In the genomic region with DNA sequence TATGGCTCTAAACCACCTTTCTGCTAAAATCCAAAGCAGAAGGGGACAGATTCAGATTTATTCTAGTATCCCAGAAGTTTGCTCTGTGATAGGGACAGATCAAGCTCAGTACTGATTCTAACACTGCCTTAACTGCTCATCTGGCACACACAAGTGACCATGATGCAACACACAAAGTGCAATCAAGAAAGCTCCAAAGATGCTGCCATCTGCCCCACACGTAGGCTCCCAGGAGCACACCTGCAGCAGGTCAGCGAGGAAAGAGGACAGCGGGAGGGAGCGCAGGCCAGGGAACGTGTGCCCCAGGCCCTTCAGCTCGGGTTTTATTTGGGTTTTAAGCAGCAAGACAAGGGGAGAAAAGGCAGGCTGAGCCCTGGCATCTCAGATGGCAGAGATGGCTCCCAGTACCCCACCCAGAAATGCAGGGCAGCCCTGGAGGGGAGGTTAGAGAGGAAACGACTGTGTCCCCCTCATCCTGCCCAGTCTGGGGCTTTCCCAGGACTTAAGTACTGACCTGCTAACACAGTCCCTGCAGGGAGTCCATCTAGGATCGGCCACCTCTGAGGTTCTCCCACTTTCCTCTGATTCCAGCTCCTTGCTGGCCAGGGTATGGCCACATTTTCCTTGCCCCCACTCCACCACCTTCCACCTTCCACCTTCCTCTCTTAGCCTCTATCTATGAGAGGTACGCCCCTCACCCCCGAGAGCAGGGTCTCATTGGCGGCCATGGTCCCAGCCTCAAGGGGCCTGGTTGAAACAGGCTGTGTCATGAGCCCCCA, we compare ENCODE assay signal across 9 cellular contexts. TPM values are rescaled to one million over a fixed set of nuclear protein-coding genes. Genes with fewer than 3 reads are reported as not detected.
A peak's percentile ranks its signal among the peaks of the same experiment; 100 is the strongest.
DNase-seq lines count a peak whose midpoint lies in the region; ATAC-seq, FAIRE-seq and TF ChIP-seq lines count a peak whose summit lies in the region.
"Had no signal": no experiment of that assay in that cellular context is flagged by ENCODE, and none has a peak within 500 bp of the region (broad histone marks: within the 10 kb centered on the region; RNA-seq: fewer than 3 reads in every experiment).

No MANE protein-coding gene starts in this region.

- FAIRE-seq in kidney (lab: Jason Lieb, UNC), result no peak
- FAIRE-seq: GM18507 had no signal

- no peak for ATAC-seq in activated T-cell treated with anti-CD3 and anti-CD28 coated beads, Interleukin-2, amount 50 U/mL, for 4 hours
- no peak for ATAC-seq in GM21367 (IDR thresholded peaks at IDR 0.05; ENCODE audit: unreplicated experiment)

- H3K4me3 Mint-ChIP-seq in activated T-cell treated with anti-CD3 and anti-CD28 coated beads, Interleukin-2, amount 50 U/mL, for 4 hours, result peak overlapping the region; percentile 92
- peak overlapping the region; percentile 94 for H3K4me3 Mint-ChIP-seq in activated naive CD8-positive, alpha-beta T cell

- no peaks in the 10 kb centered on the region for H3K9me3 Mint-ChIP-seq in activated T-cell treated with anti-CD3 and anti-CD28 coated beads, Interleukin-2, amount 50 U/mL, for 4 hours
- H3K9me3 Mint-ChIP-seq in activated naive CD8-positive, alpha-beta T cell (ENCODE audit: low read depth), result no peaks in the 10 kb centered on the region

- H3K27me3 Mint-ChIP-seq in activated T-cell treated with anti-CD3 and anti-CD28 coated beads, Interleukin-2, amount 50 U/mL, for 4 hours (ENCODE audit: low read depth), result no peaks in the 10 kb centered on the region
- H3K27me3 Mint-ChIP-seq in activated naive CD8-positive, alpha-beta T cell, result no peaks in the 10 kb centered on the region

- peaks cover 48% of the 10 kb centered on the region for H3K4me1 Mint-ChIP-seq in activated T-cell treated with anti-CD3 and anti-CD28 coated beads, Interleukin-2, amount 50 U/mL, for 4 hours (ENCODE audit: low read depth)
- H3K4me1 Mint-ChIP-seq in activated naive CD8-positive, alpha-beta T cell (ENCODE audit: low read depth), result peaks cover 50% of the 10 kb centered on the region

- H3K4me1 ChIP-seq in kidney (ENCODE audit: control insufficient read depth in 1 of 2, insufficient read depth in 1 of 2, low read depth in 1 of 2, low read length in 2 of 2), result peaks cover 10 to 33% of the 10 kb centered on the region in 2 donors
- peaks cover 5 to 55% (median 34%) of the 10 kb centered on the region in 4 donors for H3K4me1 ChIP-seq in tibial artery

- no peaks in the 10 kb centered on the region for H3K27me3 ChIP-seq in tibial artery

- peaks cover 18% of the 10 kb centered on the region for H3K36me3 Mint-ChIP-seq in activated T-cell treated with anti-CD3 and anti-CD28 coated beads, Interleukin-2, amount 50 U/mL, for 4 hours (ENCODE audit: insufficient read depth)
- H3K36me3 Mint-ChIP-seq in activated naive CD8-positive, alpha-beta T cell, result no peaks in the 10 kb centered on the region

- H3K27ac ChIP-seq in kidney (ENCODE audit: low read depth in 2 of 2, low read length in 2 of 2) (no peak overlapping the region), tibial artery (peak overlapping the region; percentile 78 to 80)

- peak overlapping the region; percentile 30 to 52 for H3K9ac ChIP-seq in kidney (ENCODE audit: low read length in 2 of 2)

- intact Hi-C loops in kidney (cut with DNase I), result no loop called here
- intact Hi-C loops in tibial artery (cut with DNase I; ENCODE audit: low total_unique reads), result loop anchor here (10.0 kb wide), 2 partner anchors 191 to 671 kb away; a partner anchor contains a TSS

- peak overlapping the region; percentile 44 to 76 for H3K4me3 ChIP-seq in kidney (ENCODE audit: low read length in 2 of 2)
- peak overlapping the region; percentile 75 to 88 for H3K4me3 ChIP-seq in tibial artery

- H3K9me3 ChIP-seq in kidney (ENCODE audit: control insufficient read depth in 1 of 2, low read length in 2 of 2), result no peaks in the 10 kb centered on the region
- no peaks in the 10 kb centered on the region for H3K9me3 ChIP-seq in tibial artery

- DNase-seq in activated T-cell treated with anti-CD3 and anti-CD28 coated beads, Interleukin-2, amount 50 U/mL, for 4 hours, result no peak
- no peak for DNase-seq in activated T-cell treated with anti-CD3 and anti-CD28 coated beads for 4 hours
- no peak for DNase-seq in kidney
- DNase-seq in tibial artery, result peak in 1 of 2 donors; percentile 59
- no peak for DNase-seq in OCI-M1 (lab: John Stamatoyannopoulos, UW)
- no peak for DNase-seq in CD1c-positive myeloid dendritic cell (ENCODE audit: extremely low spot score)

- peak overlapping the region; percentile 89 for H3K27ac Mint-ChIP-seq in activated naive CD8-positive, alpha-beta T cell

- H3K36me3 ChIP-seq in kidney (ENCODE audit: control insufficient read depth in 1 of 2, insufficient read depth in 2 of 2, low read length in 2 of 2) (peaks cover 3% of the 10 kb centered on the region in 2 donors), tibial artery (peaks cover 6 to 36% (median 18%) of the 10 kb centered on the region in 3 donors)

- no peak for TF ChIP-seq CTCF in kidney (IDR thresholded peaks at IDR 0.05; ENCODE audit: borderline replicate concordance, extremely low read depth, insufficient read depth)
- TF ChIP-seq CTCF in tibial artery (IDR thresholded peaks at IDR 0.05), result no peak

RNA-seq across cellular contexts. Expression of a gene that starts 1.2 kb away (rescaled TPM):
- 10 to 100 TPM; 43.8 to 47.5 (median 46.6) TPM for total RNA-seq in activated T-cell treated with anti-CD3 and anti-CD28 coated beads, Interleukin-2, amount 50 U/mL, for 4 hours
- 24.2 TPM for total RNA-seq in kidney
- polyA plus RNA-seq in kidney (ENCODE audit: insufficient read depth, low read depth, low replicate concordance), result 10.9 TPM

RNA-seq across cellular contexts. Expression of a gene that starts 11.3 kb away (rescaled TPM):
- total RNA-seq in activated T-cell treated with anti-CD3 and anti-CD28 coated beads, Interleukin-2, amount 50 U/mL, for 4 hours, result 1 to 10 TPM in 1 of 3 donors, under 1 TPM in 2; 0.57 to 1.1 (median 0.66) TPM
- 6.5 TPM for total RNA-seq in kidney
- 1.3 TPM for polyA plus RNA-seq in kidney (ENCODE audit: insufficient read depth, low read depth, low replicate concordance)

Comparison
In these comparisons a context has a peak if more than half of its experiments do, and no peak if none do; other contexts are left out.
1. H3K27ac ChIP-seq: peak in tibial artery (2 of 2); none in kidney (0 of 2).